In the genomic region with DNA sequence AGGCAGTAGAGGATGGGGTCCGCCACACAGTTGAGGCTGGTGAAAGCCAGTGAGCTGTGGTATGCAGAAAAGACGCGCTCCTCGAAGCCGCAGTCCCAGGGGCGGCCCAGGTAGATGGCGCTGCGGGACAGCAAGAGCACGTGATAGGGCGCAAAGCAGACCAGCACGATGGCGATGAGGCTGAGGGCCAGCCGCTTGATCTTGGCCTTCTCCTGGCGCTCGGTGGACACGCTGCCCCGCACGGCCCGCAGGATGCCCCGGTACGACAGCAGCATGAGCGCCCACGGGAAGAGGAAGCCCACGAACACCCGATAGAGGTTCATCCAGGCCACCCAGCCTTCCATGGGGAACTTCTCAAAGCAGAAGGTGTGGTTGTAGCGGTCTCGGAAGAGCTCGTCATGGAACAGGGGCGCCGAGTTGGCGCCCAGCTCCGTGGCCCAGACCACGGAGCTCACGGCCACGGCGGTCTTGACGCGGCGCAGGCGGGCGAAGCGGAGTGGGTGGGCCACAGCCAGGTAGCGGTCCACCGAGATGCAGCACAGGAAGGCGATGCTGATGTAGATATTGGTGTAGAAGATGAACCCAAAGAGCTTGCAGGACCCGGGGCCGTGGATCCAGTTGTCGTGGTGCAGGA, we compare ENCODE assay signal across 1 cellular context.
A peak's percentile ranks its signal among the peaks of the same experiment; 100 is the strongest.
TF ChIP-seq lines count a peak whose summit lies in the region.

No MANE protein-coding gene starts in this region.

TF ChIP-seq in K562, 482 proteins besides CTCF, POLR2A, EP300 and RAD21 (continued from another document and continues in another):
- TF ChIP-seq ZNF354B (CRISPR knock-in tag; IDR thresholded peaks at IDR 0.05): no peak
- peak; percentile 37; the same call in 1 of the 2 replicates for TF ChIP-seq SOX6 (IDR thresholded peaks at IDR 0.05)
- no peak for TF ChIP-seq ZHX1 (conservative IDR thresholded peaks at IDR 0.05; ENCODE audit: low read length)
- no peak for TF ChIP-seq NCOA4 (IDR thresholded peaks at IDR 0.05; ENCODE audit: partially characterized antibody)
- TF ChIP-seq ZNF124 (CRISPR knock-in tag; IDR thresholded peaks at IDR 0.05): no peak
- no peak for TF ChIP-seq ZNF551 (CRISPR knock-in tag; IDR thresholded peaks at IDR 0.05)
- TF ChIP-seq TEAD2 (tag; IDR thresholded peaks at IDR 0.05): no peak
- no peak for TF ChIP-seq NFIC (IDR thresholded peaks at IDR 0.05)
- TF ChIP-seq ETS2 (tag; IDR thresholded peaks at IDR 0.05; ENCODE audit: borderline replicate concordance, poor library complexity, severe bottlenecking): no peak
- TF ChIP-seq ZNF77 (CRISPR knock-in tag; IDR thresholded peaks at IDR 0.05): no peak
- TF ChIP-seq HDAC1 (IDR thresholded peaks at IDR 0.05): peak in 1 of 2 experiments; percentile 30; a peak in 1 of 4 replicates
- no peak for TF ChIP-seq SUPT5H (IDR thresholded peaks at IDR 0.05)
- TF ChIP-seq THRB (CRISPR knock-in tag; conservative IDR thresholded peaks at IDR 0.05): no peak
- no peak for TF ChIP-seq POLR2B (IDR thresholded peaks at IDR 0.05; ENCODE audit: low read depth, partially characterized antibody)
- no peak for TF ChIP-seq NR2C1 (IDR thresholded peaks at IDR 0.05)
- TF ChIP-seq NR2C1 (tag; IDR thresholded peaks at IDR 0.05): no peak
- no peak for TF ChIP-seq PATZ1 (CRISPR knock-in tag; IDR thresholded peaks at IDR 0.05; ENCODE audit: borderline replicate concordance)
- TF ChIP-seq, protein P1, sequence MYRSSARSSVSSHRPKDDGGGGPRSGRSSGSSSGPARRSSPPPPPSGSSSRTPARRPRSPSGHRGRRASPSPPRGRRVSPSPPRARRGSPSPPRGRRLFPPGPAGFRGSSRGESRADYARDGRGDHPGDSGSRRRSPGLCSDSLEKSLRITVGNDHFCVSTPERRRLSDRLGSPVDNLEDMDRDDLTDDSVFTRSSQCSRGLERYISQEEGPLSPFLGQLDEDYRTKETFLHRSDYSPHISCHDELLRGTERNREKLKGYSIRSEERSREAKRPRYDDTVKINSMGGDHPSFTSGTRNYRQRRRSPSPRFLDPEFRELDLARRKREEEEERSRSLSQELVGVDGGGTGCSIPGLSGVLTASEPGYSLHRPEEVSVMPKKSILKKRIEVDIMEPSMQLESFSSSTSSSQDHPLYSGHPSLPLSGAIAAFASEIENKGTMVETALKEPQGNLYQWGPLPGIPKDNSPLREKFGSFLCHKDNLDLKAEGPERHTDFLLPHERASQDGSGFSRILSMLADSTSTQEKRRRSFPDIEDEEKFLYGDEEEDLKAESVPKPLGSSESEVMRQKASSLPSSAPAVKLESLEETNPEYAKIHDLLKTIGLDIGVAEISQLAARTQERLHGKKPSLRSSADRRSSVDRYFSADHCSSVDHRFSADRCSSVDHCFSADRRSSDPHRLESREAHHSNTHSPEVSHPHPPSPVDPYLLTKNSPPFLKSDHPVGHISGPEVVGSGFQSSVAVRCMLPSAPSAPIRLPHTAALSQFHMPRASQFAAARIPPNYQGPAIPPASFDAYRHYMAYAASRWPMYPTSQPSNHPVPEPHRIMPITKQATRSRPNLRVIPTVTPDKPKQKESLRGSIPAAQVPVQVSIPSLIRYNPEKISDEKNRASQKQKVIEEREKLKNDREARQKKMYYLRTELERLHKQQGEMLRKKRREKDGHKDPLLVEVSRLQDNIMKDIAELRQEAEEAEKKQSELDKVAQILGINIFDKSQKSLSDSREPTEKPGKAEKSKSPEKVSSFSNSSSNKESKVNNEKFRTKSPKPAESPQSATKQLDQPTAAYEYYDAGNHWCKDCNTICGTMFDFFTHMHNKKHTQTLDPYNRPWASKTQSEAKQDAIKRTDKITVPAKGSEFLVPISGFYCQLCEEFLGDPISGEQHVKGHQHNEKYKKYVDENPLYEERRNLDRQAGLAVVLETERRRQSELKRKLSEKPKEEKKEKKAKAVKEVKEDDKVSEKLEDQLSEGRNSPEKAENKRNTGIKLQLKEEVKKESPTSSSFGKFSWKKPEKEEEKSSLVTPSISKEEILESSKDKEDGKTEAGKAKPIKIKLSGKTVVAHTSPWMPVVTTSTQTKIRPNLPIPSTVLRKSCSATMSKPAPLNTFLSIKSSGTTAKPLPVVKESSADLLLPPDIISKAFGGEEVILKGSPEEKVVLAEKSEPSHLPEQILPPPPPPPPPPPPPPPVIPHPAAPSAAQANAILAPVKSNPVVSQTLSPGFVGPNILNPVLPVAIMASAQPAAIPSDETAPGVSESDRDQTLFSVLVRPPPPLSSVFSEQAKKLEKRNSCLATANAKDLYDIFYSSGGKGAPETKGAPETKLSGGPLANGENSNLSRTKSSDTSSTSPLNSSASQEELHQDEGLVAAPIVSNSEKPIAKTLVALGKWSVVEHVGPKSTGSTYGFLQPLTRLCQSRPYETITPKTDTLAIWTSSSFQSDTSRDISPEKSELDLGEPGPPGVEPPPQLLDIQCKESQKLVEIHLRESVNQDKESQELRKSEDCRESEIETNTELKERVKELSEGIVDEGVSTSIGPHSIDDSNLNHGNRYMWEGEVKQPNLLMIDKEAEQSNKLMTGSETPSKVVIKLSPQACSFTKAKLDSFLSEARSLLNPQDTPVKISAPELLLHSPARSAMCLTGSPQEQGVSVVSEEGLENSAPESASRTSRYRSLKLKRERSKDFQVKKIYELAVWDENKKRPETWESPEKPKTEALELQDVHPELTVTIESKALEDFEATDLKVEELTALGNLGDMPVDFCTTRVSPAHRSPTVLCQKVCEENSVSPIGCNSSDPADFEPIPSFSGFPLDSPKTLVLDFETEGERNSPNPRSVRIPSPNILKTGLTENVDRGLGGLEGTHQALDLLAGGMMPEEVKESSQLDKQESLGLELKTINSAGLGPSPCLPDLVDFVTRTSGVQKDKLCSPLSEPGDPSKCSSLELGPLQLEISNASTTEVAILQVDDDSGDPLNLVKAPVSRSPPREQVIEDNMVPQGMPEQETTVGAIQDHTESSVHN (IDR thresholded peaks at IDR 0.05; ENCODE audit: borderline replicate concordance in 1 of 2, low read depth in 1 of 2): no peak
- TF ChIP-seq FOXA3 (CRISPR knock-in tag; conservative IDR thresholded peaks at IDR 0.05 in 1 of 2, IDR thresholded peaks at IDR 0.05 in 1 of 2): no peak
- TF ChIP-seq, protein P2, sequence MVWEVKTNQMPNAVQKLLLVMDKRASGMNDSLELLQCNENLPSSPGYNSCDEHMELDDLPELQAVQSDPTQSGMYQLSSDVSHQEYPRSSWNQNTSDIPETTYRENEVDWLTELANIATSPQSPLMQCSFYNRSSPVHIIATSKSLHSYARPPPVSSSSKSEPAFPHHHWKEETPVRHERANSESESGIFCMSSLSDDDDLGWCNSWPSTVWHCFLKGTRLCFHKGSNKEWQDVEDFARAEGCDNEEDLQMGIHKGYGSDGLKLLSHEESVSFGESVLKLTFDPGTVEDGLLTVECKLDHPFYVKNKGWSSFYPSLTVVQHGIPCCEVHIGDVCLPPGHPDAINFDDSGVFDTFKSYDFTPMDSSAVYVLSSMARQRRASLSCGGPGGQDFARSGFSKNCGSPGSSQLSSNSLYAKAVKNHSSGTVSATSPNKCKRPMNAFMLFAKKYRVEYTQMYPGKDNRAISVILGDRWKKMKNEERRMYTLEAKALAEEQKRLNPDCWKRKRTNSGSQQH (CRISPR knock-in tag; IDR thresholded peaks at IDR 0.05): no peak
- no peak for TF ChIP-seq ZNF197 (CRISPR knock-in tag; IDR thresholded peaks at IDR 0.05; ENCODE audit: low read depth)
- no peak for TF ChIP-seq HDAC3 (IDR thresholded peaks at IDR 0.05; ENCODE audit: borderline replicate concordance, partially characterized antibody)
- TF ChIP-seq ZKSCAN3 (CRISPR knock-in tag; IDR thresholded peaks at IDR 0.05): no peak
- no peak for TF ChIP-seq ZNF398 (CRISPR knock-in tag; IDR thresholded peaks at IDR 0.05)
- TF ChIP-seq ZBED1 (IDR thresholded peaks at IDR 0.05): no peak
- TF ChIP-seq SREBF2 (CRISPR knock-in tag; IDR thresholded peaks at IDR 0.05): 0 out of 2 replicates have a peak, but pooled peaks have one; percentile 88
- TF ChIP-seq, protein P3, sequence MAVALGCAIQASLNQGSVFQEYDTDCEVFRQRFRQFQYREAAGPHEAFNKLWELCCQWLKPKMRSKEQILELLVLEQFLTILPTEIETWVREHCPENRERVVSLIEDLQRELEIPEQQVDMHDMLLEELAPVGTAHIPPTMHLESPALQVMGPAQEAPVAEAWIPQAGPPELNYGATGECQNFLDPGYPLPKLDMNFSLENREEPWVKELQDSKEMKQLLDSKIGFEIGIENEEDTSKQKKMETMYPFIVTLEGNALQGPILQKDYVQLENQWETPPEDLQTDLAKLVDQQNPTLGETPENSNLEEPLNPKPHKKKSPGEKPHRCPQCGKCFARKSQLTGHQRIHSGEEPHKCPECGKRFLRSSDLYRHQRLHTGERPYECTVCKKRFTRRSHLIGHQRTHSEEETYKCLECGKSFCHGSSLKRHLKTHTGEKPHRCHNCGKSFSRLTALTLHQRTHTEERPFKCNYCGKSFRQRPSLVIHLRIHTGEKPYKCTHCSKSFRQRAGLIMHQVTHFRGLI (CRISPR knock-in tag; IDR thresholded peaks at IDR 0.05): no peak
- no peak for TF ChIP-seq KAT2B (IDR thresholded peaks at IDR 0.05; ENCODE audit: low read depth, low read length)
- TF ChIP-seq ZNF140 (CRISPR knock-in tag; IDR thresholded peaks at IDR 0.05): no peak
- TF ChIP-seq SRSF3 (IDR thresholded peaks at IDR 0.05; ENCODE audit: insufficient read depth, low read length): no peak
- TF ChIP-seq ZNF41 (CRISPR knock-in tag; conservative IDR thresholded peaks at IDR 0.05): no peak
- TF ChIP-seq RCOR1 (IDR thresholded peaks at IDR 0.05; ENCODE audit: borderline replicate concordance in 1 of 2, low read depth in 2 of 2, low read length in 2 of 2): peak in 1 of 2 experiments; percentile 69; a peak in 2 of 4 replicates
- no peak for TF ChIP-seq ZNF239 (CRISPR knock-in tag; IDR thresholded peaks at IDR 0.05)
- no peak for TF ChIP-seq NR0B1 (IDR thresholded peaks at IDR 0.05; ENCODE audit: partially characterized antibody)
- TF ChIP-seq, protein P4, sequence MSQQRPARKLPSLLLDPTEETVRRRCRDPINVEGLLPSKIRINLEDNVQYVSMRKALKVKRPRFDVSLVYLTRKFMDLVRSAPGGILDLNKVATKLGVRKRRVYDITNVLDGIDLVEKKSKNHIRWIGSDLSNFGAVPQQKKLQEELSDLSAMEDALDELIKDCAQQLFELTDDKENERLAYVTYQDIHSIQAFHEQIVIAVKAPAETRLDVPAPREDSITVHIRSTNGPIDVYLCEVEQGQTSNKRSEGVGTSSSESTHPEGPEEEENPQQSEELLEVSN (IDR thresholded peaks at IDR 0.05; ENCODE audit: borderline replicate concordance in 1 of 2, extremely low read depth in 1 of 2, insufficient read depth in 1 of 2, insufficient read length in 1 of 2, low read depth in 1 of 2, low read length in 1 of 2, poor library complexity in 1 of 2, severe bottlenecking in 1 of 2): peak; percentile 97
